Comparison of ENCODE assay signal across 8 cellular contexts in genomic region chr9:89549031-89549644, GRCh38. TPM values are rescaled to one million over a fixed set of nuclear protein-coding genes. Genes with fewer than 3 reads are reported as not detected.
DNase-seq lines count a peak whose midpoint lies in the region; ATAC-seq and FAIRE-seq lines count a peak whose summit lies in the region.

No MANE protein-coding gene starts in this region.

- ATAC-seq in GM18511 (IDR thresholded peaks at IDR 0.05; ENCODE audit: unreplicated experiment) = peak; percentile 95
- peak; percentile 63 for ATAC-seq in HG03039 (IDR thresholded peaks at IDR 0.05; ENCODE audit: unreplicated experiment)
- peak; percentile 94 to 98 for ATAC-seq in activated CD4-positive, CD25-positive, alpha-beta regulatory T cell treated with anti-CD3 and anti-CD28 coated beads, Interleukin-2, amount 50 U/mL, for 24 hours
- peak; percentile 99 for ATAC-seq in left colon

- peak; percentile 35 for FAIRE-seq in A204.1 (lab: Jason Lieb, UNC)

- peak; percentile 39 for DNase-seq in NCI-H2171 (lab: John Stamatoyannopoulos, UW)
- peak in 52 of 61 donors; percentile 7 to 81 (median 48) for DNase-seq in caudate nucleus (lab: John Stamatoyannopoulos, UW)
- DNase-seq in left colon = peak; percentile 61 to 92
- DNase-seq in stimulated activated CD4-positive, alpha-beta T cell treated with anti-CD3 and anti-CD28 coated beads, TNF-alpha, amount 100 ng/mL, for 1 hour (ENCODE audit: low read depth in 3 of 3, low spot score in 1 of 3) = peak; percentile 62 to 89 (median 78)

- no peak overlapping the region for H3K27ac ChIP-seq in caudate nucleus (ENCODE audit: low read depth, low read length)

- intact Hi-C loops in left colon (cut with DNase I, micrococcal nuclease) = no loop called here

RNA-seq across cellular contexts. Expression of gene SEMA4D, which starts 51.2 kb away (rescaled TPM):
- total RNA-seq in left colon = 10 to 100 TPM; 18.9 to 21.2 TPM

RNA-seq across cellular contexts. Expression of gene GADD45G, which starts 55.7 kb away (rescaled TPM):
- total RNA-seq in left colon = 10 to 100 TPM in 1 of 2 donors, 1 to 10 TPM in 1; 5.3 to 13.9 TPM
